ENCODE assay signal across 10 cellular contexts in genomic region chr7:139241258-139241657, GRCh38.
"Had no signal": no experiment of that assay in that cellular context is flagged by ENCODE, and none has a peak within 500 bp of the region (broad histone marks: within the 10 kb centered on the region; RNA-seq: fewer than 3 reads in every experiment).

No MANE protein-coding gene starts in this region.

- H3K4me3 ChIP-seq: GM23248, HAP-1 had no signal

- H3K4me2 ChIP-seq: KMS-11 had no signal

- H3K9ac ChIP-seq: GM23248, KMS-11 had no signal

- H3K4me1 ChIP-seq: HAP-1 had no signal

- H2AFZ ChIP-seq: GM23248 had no signal

- H3K9me3 ChIP-seq: HAP-1 had no signal

- ATAC-seq: HCT116 had no signal

- H3K27ac ChIP-seq: GM23248, HL-60, KMS-11 had no signal

- DNase-seq: GM23248, GOT3, H7, HFFc6, IMR-90, KBM-7 had no signal
